ENCODE assay signal across 8 cellular contexts in the genomic region with DNA sequence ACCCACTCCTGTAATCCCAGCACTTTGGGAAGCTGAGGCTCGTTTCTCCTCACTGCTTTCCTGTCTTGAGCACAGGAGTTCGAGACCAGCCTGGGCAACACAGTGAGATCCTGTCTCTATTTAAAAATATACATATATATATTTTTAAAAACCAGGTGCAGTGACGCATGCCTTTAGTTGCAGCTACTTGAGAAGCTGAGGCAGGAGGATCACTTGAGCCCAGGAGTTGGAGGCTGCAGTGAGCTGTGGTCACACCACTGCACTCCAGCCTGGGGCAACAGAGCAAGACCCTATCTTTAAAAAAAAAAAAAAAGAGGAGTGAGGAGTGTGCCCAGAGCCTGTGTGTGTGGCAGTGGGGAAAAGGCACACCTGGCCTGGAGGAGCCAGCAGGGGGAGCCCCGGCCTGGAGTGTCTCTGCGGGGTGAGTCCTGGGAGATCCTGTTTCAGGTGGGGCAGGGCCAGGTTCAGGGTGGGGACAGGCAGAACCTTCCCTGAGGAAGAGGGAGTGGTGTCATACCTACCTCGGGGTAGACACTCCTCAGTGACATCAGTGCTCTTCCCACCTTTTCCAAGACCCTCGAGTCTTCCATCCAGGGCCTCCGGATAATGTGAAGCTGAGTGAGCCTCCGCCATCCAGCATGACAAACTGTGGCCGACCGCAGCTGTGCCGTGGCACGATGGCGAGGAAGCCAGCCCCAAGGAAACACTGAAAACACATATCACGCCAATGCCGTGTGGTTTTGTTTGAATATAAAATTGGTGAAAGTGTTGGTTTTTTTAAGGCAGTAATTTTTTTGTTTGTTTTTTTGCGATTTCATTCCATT. TPM values are rescaled to one million over a fixed set of nuclear protein-coding genes. Genes with fewer than 3 reads are reported as not detected.
DNase-seq lines count a peak whose midpoint lies in the region; ATAC-seq and TF ChIP-seq lines count a peak whose summit lies in the region.

No MANE protein-coding gene starts in this region.

- H3K9me3 ChIP-seq in HEK293 (ENCODE audit: control insufficient read depth, insufficient read depth, low read depth, low read length) = no peaks in the 10 kb centered on the region

- CTCF ChIA-PET in HEK293 (lab: Yijun Ruan, JAX) = interaction anchor here (0.6 to 2.0 kb wide), 10 partner anchors 12 to 345 kb away, joined by 3 to 10 read pairs (median 4); no protein-coding TSS in a partner anchor

- no peak overlapping the region for H3K4me3 ChIP-seq in HEK293 (ENCODE audit: low read depth, low read length)

- POLR2A ChIA-PET in HEK293 (lab: Yijun Ruan, JAX) = interaction anchor here (0.5 to 1.2 kb wide), 2 partner anchors 39 to 308 kb away, joined by 3 to 5 read pairs; partner anchors contain the start of gene ARPC1A

- H3K27me3 Mint-ChIP-seq in natural killer cell treated with Interleukin-12 subunit alpha and Interleukin-12 subunit beta and Interleukin-15 and Interleukin-18, amount 100 ng/mL, for 72 hours = no peaks in the 10 kb centered on the region

- H3K27ac Mint-ChIP-seq in natural killer cell treated with Interleukin-12 subunit alpha and Interleukin-12 subunit beta and Interleukin-15 and Interleukin-18, amount 100 ng/mL, for 72 hours = no peak overlapping the region

- no peak overlapping the region for H3K4me3 Mint-ChIP-seq in natural killer cell treated with Interleukin-12 subunit alpha and Interleukin-12 subunit beta and Interleukin-15 and Interleukin-18, amount 100 ng/mL, for 72 hours

- H3K4me1 Mint-ChIP-seq in natural killer cell treated with Interleukin-12 subunit alpha and Interleukin-12 subunit beta and Interleukin-15 and Interleukin-18, amount 100 ng/mL, for 72 hours (ENCODE audit: low read depth in 2 of 2) = no peaks in the 10 kb centered on the region

- H3K9me3 Mint-ChIP-seq in natural killer cell treated with Interleukin-12 subunit alpha and Interleukin-12 subunit beta and Interleukin-15 and Interleukin-18, amount 100 ng/mL, for 72 hours = no peaks in the 10 kb centered on the region

- peaks cover 33 to 57% of the 10 kb centered on the region in 2 experiments for H3K36me3 ChIP-seq in HEK293 (ENCODE audit: control insufficient read depth in 2 of 2, insufficient read depth in 1 of 2, low read length in 2 of 2)

- no peak for DNase-seq in AG09319 (ENCODE audit: extremely low read depth, low read depth)
- peak; percentile 63 for DNase-seq in activated CD4-positive, alpha-beta T cell treated with anti-CD3 and anti-CD28 coated beads for 48 hours
- peak; percentile 67 for DNase-seq in effector CD4-positive, alpha-beta T cell
- no peak for DNase-seq in natural killer cell treated with Interleukin-12 subunit alpha and Interleukin-12 subunit beta and Interleukin-15 and Interleukin-18, amount 100 ng/mL, for 72 hours (ENCODE audit: low spot score)

- no peak overlapping the region for H3K27ac ChIP-seq in HEK293 (ENCODE audit: extremely low read depth, low read depth, low read length)

- peak; percentile 43 for TF ChIP-seq CTCF in AG09319 (IDR thresholded peaks at IDR 0.05; ENCODE audit: low read depth, low read length)
- 0 out of 2 replicates have a peak, but pooled peaks have one; percentile 47 for TF ChIP-seq CTCF in HEK293 (tag by site-specific recombination; IDR thresholded peaks at IDR 0.05)

- H3K36me3 Mint-ChIP-seq in natural killer cell treated with Interleukin-12 subunit alpha and Interleukin-12 subunit beta and Interleukin-15 and Interleukin-18, amount 100 ng/mL, for 72 hours = no peaks in the 10 kb centered on the region

- ATAC-seq in natural killer cell treated with Interleukin-12 subunit alpha and Interleukin-12 subunit beta and Interleukin-15 and Interleukin-18, amount 100 ng/mL, for 72 hours = peak; percentile 66 to 76
- no peak for ATAC-seq in GM21576 (IDR thresholded peaks at IDR 0.05; ENCODE audit: unreplicated experiment)
- no peak for ATAC-seq in GM18502 (IDR thresholded peaks at IDR 0.05; ENCODE audit: poor library complexity, unreplicated experiment)
- ATAC-seq in GM19455 (IDR thresholded peaks at IDR 0.05; ENCODE audit: unreplicated experiment) = no peak

- H3K4me1 ChIP-seq in HEK293 (ENCODE audit: control insufficient read depth, insufficient read depth, low read length) = no peaks in the 10 kb centered on the region

TF ChIP-seq in HEK293, 187 proteins besides CTCF, POLR2A, EP300 and RAD21:
- TF ChIP-seq KLF1 (tag by site-specific recombination; IDR thresholded peaks at IDR 0.05) (peak; percentile 71), GLIS1 (tag by site-specific recombination; IDR thresholded peaks at IDR 0.05) (0 out of 2 replicates have a peak, but pooled peaks have one; percentile 11), ZNF174 (tag by site-specific recombination; IDR thresholded peaks at IDR 0.05) (no peak), ZNF121 (tag by site-specific recombination; IDR thresholded peaks at IDR 0.05) (peak; percentile 90), HIC1 (tag by site-specific recombination; IDR thresholded peaks at IDR 0.05) (no peak), ZNF561 (tag by site-specific recombination; IDR thresholded peaks at IDR 0.05; ENCODE audit: borderline replicate concordance) (no peak), ZNF2 (tag by site-specific recombination; IDR thresholded peaks at IDR 0.05) (peak; percentile 47; the same call in 1 of the 2 replicates), ZNF654 (tag by site-specific recombination; IDR thresholded peaks at IDR 0.05; ENCODE audit: low read depth) (peak; percentile 38; the same call in 1 of the 2 replicates)
- TF ChIP-seq, protein P1, sequence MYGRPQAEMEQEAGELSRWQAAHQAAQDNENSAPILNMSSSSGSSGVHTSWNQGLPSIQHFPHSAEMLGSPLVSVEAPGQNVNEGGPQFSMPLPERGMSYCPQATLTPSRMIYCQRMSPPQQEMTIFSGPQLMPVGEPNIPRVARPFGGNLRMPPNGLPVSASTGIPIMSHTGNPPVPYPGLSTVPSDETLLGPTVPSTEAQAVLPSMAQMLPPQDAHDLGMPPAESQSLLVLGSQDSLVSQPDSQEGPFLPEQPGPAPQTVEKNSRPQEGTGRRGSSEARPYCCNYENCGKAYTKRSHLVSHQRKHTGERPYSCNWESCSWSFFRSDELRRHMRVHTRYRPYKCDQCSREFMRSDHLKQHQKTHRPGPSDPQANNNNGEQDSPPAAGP (tag by site-specific recombination; IDR thresholded peaks at IDR 0.05) = peak; percentile 65

RNA-seq across cellular contexts. Expression of gene ARPC1B, which starts 9.0 kb away (rescaled TPM):
- total RNA-seq in natural killer cell treated with Interleukin-12 subunit alpha and Interleukin-12 subunit beta and Interleukin-15 and Interleukin-18, amount 100 ng/mL, for 72 hours = 100 to 1,000 TPM; 286 to 366 TPM

RNA-seq across cellular contexts. Expression of gene ARPC1A, which starts 39.8 kb away (rescaled TPM):
- total RNA-seq in natural killer cell treated with Interleukin-12 subunit alpha and Interleukin-12 subunit beta and Interleukin-15 and Interleukin-18, amount 100 ng/mL, for 72 hours = 10 to 100 TPM; 72.4 to 88.0 TPM

RNA-seq across cellular contexts. Expression of gene PDAP1, which starts 42.9 kb away (rescaled TPM):
- total RNA-seq in natural killer cell treated with Interleukin-12 subunit alpha and Interleukin-12 subunit beta and Interleukin-15 and Interleukin-18, amount 100 ng/mL, for 72 hours = 100 to 1,000 TPM; 114 to 145 TPM

RNA-seq across cellular contexts. Expression of gene BUD31, which starts 43.2 kb away (rescaled TPM):
- total RNA-seq in natural killer cell treated with Interleukin-12 subunit alpha and Interleukin-12 subunit beta and Interleukin-15 and Interleukin-18, amount 100 ng/mL, for 72 hours = 100 to 1,000 TPM; 145 to 147 TPM

Comparison
In these comparisons a context has a peak if more than half of its experiments do, and no peak if none do; other contexts are left out.
1. DNase-seq: peak in activated CD4-positive, alpha-beta T cell treated with anti-CD3 and anti-CD28 coated beads for 48 hours (single experiment) and effector CD4-positive, alpha-beta T cell (single experiment); none in AG09319 (single experiment) and natural killer cell treated with Interleukin-12 subunit alpha and Interleukin-12 subunit beta and Interleukin-15 and Interleukin-18, amount 100 ng/mL, for 72 hours (single experiment).
2. ATAC-seq: peak in natural killer cell treated with Interleukin-12 subunit alpha and Interleukin-12 subunit beta and Interleukin-15 and Interleukin-18, amount 100 ng/mL, for 72 hours (2 of 2); none in GM21576 (single experiment), GM18502 (single experiment) and GM19455 (single experiment).